Comparison of ENCODE assay signal across 13 cellular contexts in the genomic region with DNA sequence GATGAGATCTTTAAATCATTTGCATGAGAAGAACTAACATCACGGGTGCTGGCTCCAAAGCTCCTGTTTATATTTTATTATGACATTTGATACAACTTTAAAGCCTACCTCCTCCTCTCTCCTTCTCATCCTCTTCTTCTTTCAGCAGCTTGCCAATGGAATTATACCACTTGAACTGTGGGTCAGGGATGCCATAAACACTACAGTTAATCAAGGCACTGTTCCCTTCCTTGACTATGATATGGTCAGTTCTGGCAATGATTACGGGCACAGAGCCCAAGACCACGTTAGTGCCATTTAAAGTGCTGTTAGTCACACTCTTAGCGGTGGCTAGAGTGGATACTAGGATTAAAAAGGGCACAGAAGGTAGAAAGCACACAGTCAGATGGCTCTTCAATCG. TPM values are rescaled to one million over a fixed set of nuclear protein-coding genes. Genes with fewer than 3 reads are reported as not detected.
A peak's percentile ranks its signal among the peaks of the same experiment; 100 is the strongest.
DNase-seq lines count a peak whose midpoint lies in the region; ATAC-seq and TF ChIP-seq lines count a peak whose summit lies in the region.
"Had no signal": no experiment of that assay in that cellular context is flagged by ENCODE, and none has a peak within 500 bp of the region (broad histone marks: within the 10 kb centered on the region; RNA-seq: fewer than 3 reads in every experiment).

No MANE protein-coding gene starts in this region.

- no peak overlapping the region for H2BK15ac ChIP-seq in neuronal stem cell (ENCODE audit: low read length)

- H2BK5ac ChIP-seq in neuronal stem cell (ENCODE audit: low read length) = no peak overlapping the region

- no peak overlapping the region for H4K91ac ChIP-seq in neuronal stem cell (ENCODE audit: low read depth, low read length, poor library complexity)

- DNase-seq in EH (ENCODE audit: low read depth) = peak; percentile 20
- peak; percentile 88 for DNase-seq in NCI-H2029 treated with DMSO at 0.1 percent for 48 hours (lab: John Stamatoyannopoulos, UW)
- peak in 1 of 2 donors; percentile 73 for DNase-seq in ascending aorta (ENCODE audit: low spot score in 2 of 2)
- no peak for DNase-seq in neuronal stem cell (ENCODE audit: low spot score)
- no peak for DNase-seq in RPMI8226
- DNase-seq in activated T-cell treated with anti-CD3 and anti-CD28 coated beads, Interleukin-2, amount 50 U/mL, for 24 hours = no peak
- no peak for DNase-seq in NCI-H1694 treated with DMSO at 0.1 percent for 48 hours (lab: John Stamatoyannopoulos, UW)
- DNase-seq: NCI-H1930, sigmoid colon had no signal

- H2BK12ac ChIP-seq in neuronal stem cell (ENCODE audit: low read length) = no peak overlapping the region

- H3K27ac Mint-ChIP-seq in activated T-cell treated with anti-CD3 and anti-CD28 coated beads, Interleukin-2, amount 50 U/mL, for 24 hours = no peak overlapping the region
- H3K27ac Mint-ChIP-seq: activated T-helper 1 cell treated with anti-CD3 and anti-CD28 coated beads, Interleukin-12 subunit alpha, Interleukin-12 subunit beta, Interleukin-2, Interleukin-4 antibody, amounts not matched to agents 30 ng/mL and 10 ng/mL and 1 ng/mL, durations not matched to agents 14 hours and 24 hours and 36 hours; T-helper 2 cell treated with Interferon-gamma antibody and Interleukin-4, amounts not matched to agents 5 μg/mL and 100 μg/mL, for 36 hours had no signal

- H3K23ac ChIP-seq in neuronal stem cell (ENCODE audit: low read depth, low read length, poor library complexity) = no peak overlapping the region

- no peak overlapping the region for H2BK120ac ChIP-seq in neuronal stem cell (ENCODE audit: low read depth, low read length)

- peaks cover 0 to 21% of the 10 kb centered on the region in 2 donors for H3K4me1 ChIP-seq in ascending aorta
- peaks cover 0 to 17% of the 10 kb centered on the region in 2 donors for H3K4me1 ChIP-seq in neuronal stem cell (ENCODE audit: control insufficient read depth in 2 of 2, insufficient read depth in 1 of 2, low read depth in 1 of 2, low read length in 2 of 2)

- H3K27me3 ChIP-seq in ascending aorta (no peaks in the 10 kb centered on the region), neuronal stem cell (ENCODE audit: control insufficient read depth in 3 of 3, insufficient read depth in 3 of 3, low read depth in 1 of 3, low read length in 3 of 3) (no peaks in the 10 kb centered on the region)
- H3K27me3 ChIP-seq: sigmoid colon had no signal

- H3K14ac ChIP-seq in neuronal stem cell (ENCODE audit: low read length) = no peak overlapping the region

- no peak for ATAC-seq in HG03175 (IDR thresholded peaks at IDR 0.05; ENCODE audit: unreplicated experiment)

- TF ChIP-seq CTCF in ascending aorta (IDR thresholded peaks at IDR 0.05) = no peak

- intact Hi-C loops in ascending aorta (cut with DNase I) = no loop called here

- no peak overlapping the region for H3K4me2 ChIP-seq in neuronal stem cell (ENCODE audit: insufficient read depth, low read length, poor library complexity, severe bottlenecking)

- H3K4me3 Mint-ChIP-seq in activated T-cell treated with anti-CD3 and anti-CD28 coated beads, Interleukin-2, amount 50 U/mL, for 24 hours = no peak overlapping the region
- H3K4me3 Mint-ChIP-seq: activated T-helper 1 cell treated with anti-CD3 and anti-CD28 coated beads, Interleukin-12 subunit alpha, Interleukin-12 subunit beta, Interleukin-2, Interleukin-4 antibody, amounts not matched to agents 30 ng/mL and 10 ng/mL and 1 ng/mL, durations not matched to agents 14 hours and 24 hours and 36 hours; central memory CD8-positive, alpha-beta T cell; T-helper 2 cell treated with Interferon-gamma antibody and Interleukin-4, amounts not matched to agents 5 μg/mL and 100 μg/mL, for 36 hours had no signal

- peaks cover 18% of the 10 kb centered on the region for H3K27me3 Mint-ChIP-seq in activated T-cell treated with anti-CD3 and anti-CD28 coated beads, Interleukin-2, amount 50 U/mL, for 24 hours

- H3K27ac ChIP-seq in ascending aorta (peak overlapping the region; percentile 42 to 52), neuronal stem cell (replicated peaks; ENCODE audit: low read length) (peak overlapping the region; percentile 62)
- H3K27ac ChIP-seq: sigmoid colon had no signal

- no peaks in the 10 kb centered on the region for H3K9me3 Mint-ChIP-seq in activated T-cell treated with anti-CD3 and anti-CD28 coated beads, Interleukin-2, amount 50 U/mL, for 24 hours
- H3K9me3 Mint-ChIP-seq: activated T-helper 1 cell treated with anti-CD3 and anti-CD28 coated beads, Interleukin-12 subunit alpha, Interleukin-12 subunit beta, Interleukin-2, Interleukin-4 antibody, amounts not matched to agents 30 ng/mL and 10 ng/mL and 1 ng/mL, durations not matched to agents 14 hours and 24 hours and 36 hours; central memory CD8-positive, alpha-beta T cell; T-helper 2 cell treated with Interferon-gamma antibody and Interleukin-4, amounts not matched to agents 5 μg/mL and 100 μg/mL, for 36 hours had no signal

- H3K36me3 Mint-ChIP-seq in activated T-cell treated with anti-CD3 and anti-CD28 coated beads, Interleukin-2, amount 50 U/mL, for 24 hours (ENCODE audit: low read depth) = no peaks in the 10 kb centered on the region

- H2AFZ ChIP-seq in neuronal stem cell (ENCODE audit: low read length) = no peak overlapping the region

- no peaks in the 10 kb centered on the region for H3K79me1 ChIP-seq in neuronal stem cell (ENCODE audit: low read depth, low read length)

- no peak overlapping the region for H3K9ac ChIP-seq in neuronal stem cell (ENCODE audit: low read depth, low read length, poor library complexity)

- no peak overlapping the region for H3K18ac ChIP-seq in neuronal stem cell (ENCODE audit: low read length)

- no CpG with 5 or more reads among the region's 5 CpGs for WGBS in neuronal stem cell (ENCODE audit: extremely low coverage in 2 of 2, insufficient read length in 2 of 2, insufficient replicate concordance in 1 of 2), 2 donors

- H3K4me3 ChIP-seq in ascending aorta = no peak overlapping the region
- H3K4me3 ChIP-seq in neuronal stem cell (ENCODE audit: low read length in 2 of 2) = no peak overlapping the region
- H3K4me3 ChIP-seq: sigmoid colon had no signal

- H3K4ac ChIP-seq in neuronal stem cell (ENCODE audit: low read length) = no peak overlapping the region

- H4K8ac ChIP-seq in neuronal stem cell (ENCODE audit: low read depth, low read length) = no peak overlapping the region

- H2AK5ac ChIP-seq in neuronal stem cell (ENCODE audit: low read depth, low read length) = no peak overlapping the region

- H3K36me3 ChIP-seq in ascending aorta (no peaks in the 10 kb centered on the region), neuronal stem cell (replicated peaks in 1 of 2; ENCODE audit: control insufficient read depth in 2 of 2, insufficient read depth in 2 of 2, low read length in 2 of 2) (no peaks in the 10 kb centered on the region)
- H3K36me3 ChIP-seq: sigmoid colon had no signal

- peaks cover 6% of the 10 kb centered on the region for H3K4me1 Mint-ChIP-seq in activated T-cell treated with anti-CD3 and anti-CD28 coated beads, Interleukin-2, amount 50 U/mL, for 24 hours (ENCODE audit: low read depth)

- H3K9me3 ChIP-seq in ascending aorta = no peaks in the 10 kb centered on the region
- H3K9me3 ChIP-seq in neuronal stem cell (replicated peaks in 1 of 2; ENCODE audit: control insufficient read depth in 2 of 2, insufficient read depth in 1 of 2, low read depth in 1 of 2, low read length in 2 of 2) = no peaks in the 10 kb centered on the region
- H3K9me3 ChIP-seq: sigmoid colon had no signal

RNA-seq across cellular contexts. Expression of a gene that starts 20.7 kb away (rescaled TPM):
- total RNA-seq in ascending aorta = 2.2 TPM
- 4.8 TPM for polyA plus RNA-seq in neuronal stem cell (2013, experiment 1 of 2)
- 5.2 TPM for polyA plus RNA-seq in neuronal stem cell (2013, experiment 2 of 2)

Comparison
In these comparisons a context has a peak if more than half of its experiments do, and no peak if none do; other contexts are left out.
1. DNase-seq: peak in EH (single experiment) and NCI-H2029 treated with DMSO at 0.1 percent for 48 hours (single experiment); none in neuronal stem cell (single experiment), RPMI8226 (single experiment), activated T-cell treated with anti-CD3 and anti-CD28 coated beads, Interleukin-2, amount 50 U/mL, for 24 hours (single experiment) and NCI-H1694 treated with DMSO at 0.1 percent for 48 hours (single experiment).